Comparison of ENCODE assay signal across 21 cellular contexts in the genomic region with DNA sequence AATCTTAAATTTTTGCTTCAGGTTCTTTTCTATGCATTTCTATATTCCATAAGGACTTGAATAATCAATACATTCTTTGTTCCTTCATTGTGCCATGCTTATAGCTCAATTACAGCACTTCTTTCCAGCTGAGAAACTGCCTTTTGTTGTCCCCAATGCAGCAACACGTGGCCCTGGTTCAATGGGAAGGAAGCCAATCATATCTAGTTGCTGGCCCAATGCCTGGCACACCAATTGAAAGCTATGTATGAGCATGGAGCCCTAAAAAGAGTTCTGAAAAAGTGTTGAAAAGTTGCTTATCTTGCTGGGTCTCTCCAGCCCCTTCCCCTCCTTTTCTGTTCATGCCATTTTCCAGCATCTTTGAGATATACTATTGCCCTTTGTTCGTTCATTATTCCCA.
DNase-seq lines count a peak whose midpoint lies in the region; ATAC-seq lines count a peak whose summit lies in the region.
"Had no signal": no experiment of that assay in that cellular context is flagged by ENCODE, and none has a peak within 500 bp of the region (broad histone marks: within the 10 kb centered on the region; RNA-seq: fewer than 3 reads in every experiment).

No MANE protein-coding gene starts in this region.

- peak; percentile 11 for DNase-seq in NCI-H345 (lab: John Stamatoyannopoulos, UW)
- no peak for DNase-seq in NCI-H345 treated with DMSO at 0.1 percent for 48 hours (lab: John Stamatoyannopoulos, UW; ENCODE audit: unreplicated experiment)
- DNase-seq in SK-MEL-5 (ENCODE audit: low read depth, low spot score), result peak; percentile 16
- DNase-seq in right cardiac atrium, result peak; percentile 29 to 67 (median 58)
- DNase-seq in substantia nigra (lab: John Stamatoyannopoulos, UW), result peak in 35 of 49 donors; percentile 4 to 55 (median 21)
- no peak for DNase-seq in trophoblast cell
- DNase-seq in activated T-cell treated with anti-CD3 and anti-CD28 coated beads, Interleukin-2, amount 50 U/mL, for 24 hours, result no peak
- DNase-seq in activated T-cell treated with anti-CD3 and anti-CD28 coated beads, Interleukin-2, amount 50 U/mL, for 72 hours, result no peak
- DNase-seq: activated naive CD4-positive, alpha-beta T cell treated with Interleukin-2 at 50 U/mL for 16 hours; activated T-cell treated with anti-CD3 and anti-CD28 coated beads, Interleukin-2, amount 50 U/mL, for 48 hours; central memory CD4-positive, alpha-beta T cell; esophagus squamous epithelium; gastrocnemius medialis; H7; NCI-H1930; NCI-H524 treated with DMSO at 0.1 percent for 48 hours had no signal

- H2BK12ac ChIP-seq in trophoblast cell (ENCODE audit: low read length), result no peak overlapping the region

- H4K8ac ChIP-seq in trophoblast cell (ENCODE audit: low read depth, low read length), result no peak overlapping the region

- H4K91ac ChIP-seq in trophoblast cell (ENCODE audit: low read depth, low read length), result no peak overlapping the region

- H3K4me1 ChIP-seq in right cardiac atrium (ENCODE audit: control insufficient read depth, insufficient read depth, low read length) (no peaks in the 10 kb centered on the region), trophoblast cell (ENCODE audit: control insufficient read depth in 1 of 2, insufficient read depth in 2 of 2, low read length in 2 of 2) (peaks cover 0 to 2% of the 10 kb centered on the region in 2 experiments)
- H3K4me1 ChIP-seq: A549, esophagus squamous epithelium, gastrocnemius medialis had no signal

- H3K4me1 Mint-ChIP-seq in activated T-cell treated with anti-CD3 and anti-CD28 coated beads, Interleukin-2, amount 50 U/mL, for 24 hours (ENCODE audit: low read depth), result no peaks in the 10 kb centered on the region
- H3K4me1 Mint-ChIP-seq in activated T-cell treated with anti-CD3 and anti-CD28 coated beads, Interleukin-2, amount 50 U/mL, for 72 hours (ENCODE audit: low read depth), result no peaks in the 10 kb centered on the region
- H3K4me1 Mint-ChIP-seq: nephron had no signal

- no peak overlapping the region for H3K9ac ChIP-seq in trophoblast cell (ENCODE audit: low read length)

- H3K79me2 ChIP-seq in trophoblast cell (ENCODE audit: control insufficient read depth, insufficient read depth, low read length, poor library complexity), result no peaks in the 10 kb centered on the region

- H3K27me3 Mint-ChIP-seq in activated T-cell treated with anti-CD3 and anti-CD28 coated beads, Interleukin-2, amount 50 U/mL, for 24 hours, result no peaks in the 10 kb centered on the region
- no peaks in the 10 kb centered on the region for H3K27me3 Mint-ChIP-seq in activated T-cell treated with anti-CD3 and anti-CD28 coated beads, Interleukin-2, amount 50 U/mL, for 72 hours (ENCODE audit: low read depth)
- H3K27me3 Mint-ChIP-seq: dendritic cell treated with granulocyte-macrophage colony-stimulating factor and Interleukin-4, amounts not matched to agents 40 ng/mL and 50 ng/mL, for 4 days had no signal

- peaks cover 5% of the 10 kb centered on the region for H3K79me1 ChIP-seq in trophoblast cell (ENCODE audit: low read length)

- H3K4me3 ChIP-seq in right cardiac atrium (ENCODE audit: low read length), result no peak overlapping the region
- H3K4me3 ChIP-seq in trophoblast cell (ENCODE audit: low read depth, low read length), result no peak overlapping the region
- H3K4me3 ChIP-seq: A549, esophagus squamous epithelium, gastrocnemius medialis, mucosa of descending colon had no signal

- H3K18ac ChIP-seq in trophoblast cell (ENCODE audit: low read length), result no peak overlapping the region

- H3K4ac ChIP-seq in trophoblast cell (ENCODE audit: low read depth, low read length), result no peak overlapping the region

- no peak overlapping the region for H4K12ac ChIP-seq in trophoblast cell (ENCODE audit: low read depth, low read length)

- WGBS in right cardiac atrium, result 15% methylated on average over 2 of the region's 2 CpGs
- no CpG with 5 or more reads among the region's 2 CpGs for WGBS in trophoblast cell (ENCODE audit: extremely low coverage, insufficient coverage, insufficient read length)

- H3K4me3 Mint-ChIP-seq in activated T-cell treated with anti-CD3 and anti-CD28 coated beads, Interleukin-2, amount 50 U/mL, for 24 hours, result no peak overlapping the region
- H3K4me3 Mint-ChIP-seq in activated T-cell treated with anti-CD3 and anti-CD28 coated beads, Interleukin-2, amount 50 U/mL, for 72 hours, result no peak overlapping the region
- H3K4me3 Mint-ChIP-seq: dendritic cell treated with granulocyte-macrophage colony-stimulating factor and Interleukin-4, amounts not matched to agents 40 ng/mL and 50 ng/mL, for 4 days; nephron had no signal

- H3K9me3 ChIP-seq in right cardiac atrium (ENCODE audit: control insufficient read depth, low read length), result no peaks in the 10 kb centered on the region
- H3K9me3 ChIP-seq in trophoblast cell (ENCODE audit: insufficient read depth, low read depth, low read length), result no peaks in the 10 kb centered on the region
- H3K9me3 ChIP-seq: A549, gastrocnemius medialis, mucosa of descending colon had no signal

- H2AK5ac ChIP-seq in trophoblast cell (ENCODE audit: low read length), result no peak overlapping the region

- no peak overlapping the region for H3K23ac ChIP-seq in trophoblast cell (ENCODE audit: low read length)

- intact Hi-C loops in right cardiac atrium (cut with DNase I), result no loop called here

- no peaks in the 10 kb centered on the region for H3K36me3 ChIP-seq in trophoblast cell (ENCODE audit: control insufficient read depth in 1 of 2, insufficient read depth in 2 of 2, low read length in 2 of 2)
- H3K36me3 ChIP-seq: esophagus squamous epithelium, gastrocnemius medialis had no signal

- no peak overlapping the region for H3K27ac Mint-ChIP-seq in activated T-cell treated with anti-CD3 and anti-CD28 coated beads, Interleukin-2, amount 50 U/mL, for 24 hours
- H3K27ac Mint-ChIP-seq in activated T-cell treated with anti-CD3 and anti-CD28 coated beads, Interleukin-2, amount 50 U/mL, for 72 hours, result no peak overlapping the region
- H3K27ac Mint-ChIP-seq: dendritic cell treated with granulocyte-macrophage colony-stimulating factor and Interleukin-4, amounts not matched to agents 40 ng/mL and 50 ng/mL, for 4 days; nephron had no signal

- H3K14ac ChIP-seq in trophoblast cell (ENCODE audit: low read length), result no peak overlapping the region

- peak in 1 of 2 donors; percentile 81 for ATAC-seq in right cardiac atrium
- ATAC-seq in activated T-cell treated with anti-CD3 and anti-CD28 coated beads, Interleukin-2, amount 50 U/mL, for 72 hours (replicated peaks in 1 of 2), result no peak
- ATAC-seq: A549, gastrocnemius medialis, mucosa of descending colon had no signal

- no peak overlapping the region for H2BK120ac ChIP-seq in trophoblast cell (ENCODE audit: insufficient read depth, low read length, poor library complexity)

- H2AFZ ChIP-seq in trophoblast cell (ENCODE audit: insufficient read depth, low read length, poor library complexity), result no peak overlapping the region

- in situ Hi-C loops in SK-MEL-5 (cut with HindIII; ENCODE audit: low pct_unique_long_range_greater_than_20kb, low sequenced_read_pairs), result no loop called here

- H3K4me2 ChIP-seq in trophoblast cell (ENCODE audit: low read length), result no peak overlapping the region
- H3K4me2 ChIP-seq: A549 had no signal

- no peak overlapping the region for H2BK5ac ChIP-seq in trophoblast cell (ENCODE audit: low read depth, low read length, poor library complexity)

- peaks cover 5% of the 10 kb centered on the region for H3K9me3 Mint-ChIP-seq in activated T-cell treated with anti-CD3 and anti-CD28 coated beads, Interleukin-2, amount 50 U/mL, for 24 hours
- peaks cover 8 to 9% of the 10 kb centered on the region in 2 donors for H3K9me3 Mint-ChIP-seq in activated T-cell treated with anti-CD3 and anti-CD28 coated beads, Interleukin-2, amount 50 U/mL, for 72 hours

- H3K27me3 ChIP-seq in right cardiac atrium (ENCODE audit: control insufficient read depth, insufficient read depth) (no peaks in the 10 kb centered on the region), trophoblast cell (ENCODE audit: insufficient read depth, low read length) (no peaks in the 10 kb centered on the region)
- H3K27me3 ChIP-seq: esophagus squamous epithelium, gastrocnemius medialis had no signal

- H3K27ac ChIP-seq in right cardiac atrium (ENCODE audit: low read length) (no peak overlapping the region), substantia nigra (ENCODE audit: low read depth, low read length, poor library complexity, severe bottlenecking) (no peak overlapping the region), trophoblast cell (ENCODE audit: low read depth, low read length) (no peak overlapping the region)
- H3K27ac ChIP-seq: A549, esophagus squamous epithelium, gastrocnemius medialis, HL-60 had no signal

- no peaks in the 10 kb centered on the region for H3K36me3 Mint-ChIP-seq in activated T-cell treated with anti-CD3 and anti-CD28 coated beads, Interleukin-2, amount 50 U/mL, for 24 hours (ENCODE audit: low read depth)
- no peaks in the 10 kb centered on the region for H3K36me3 Mint-ChIP-seq in activated T-cell treated with anti-CD3 and anti-CD28 coated beads, Interleukin-2, amount 50 U/mL, for 72 hours (ENCODE audit: insufficient read depth in 2 of 2)

Comparison
In these comparisons a context has a peak if more than half of its experiments do, and no peak if none do; other contexts are left out.
1. DNase-seq: peak in NCI-H345 (single experiment), SK-MEL-5 (single experiment), right cardiac atrium (3 of 3) and substantia nigra (35 of 49); none in NCI-H345 treated with DMSO at 0.1 percent for 48 hours (single experiment), trophoblast cell (0 of 2), activated T-cell treated with anti-CD3 and anti-CD28 coated beads, Interleukin-2, amount 50 U/mL, for 24 hours (single experiment) and activated T-cell treated with anti-CD3 and anti-CD28 coated beads, Interleukin-2, amount 50 U/mL, for 72 hours (0 of 2).